ENCODE assay signal across 20 cellular contexts in the genomic region with DNA sequence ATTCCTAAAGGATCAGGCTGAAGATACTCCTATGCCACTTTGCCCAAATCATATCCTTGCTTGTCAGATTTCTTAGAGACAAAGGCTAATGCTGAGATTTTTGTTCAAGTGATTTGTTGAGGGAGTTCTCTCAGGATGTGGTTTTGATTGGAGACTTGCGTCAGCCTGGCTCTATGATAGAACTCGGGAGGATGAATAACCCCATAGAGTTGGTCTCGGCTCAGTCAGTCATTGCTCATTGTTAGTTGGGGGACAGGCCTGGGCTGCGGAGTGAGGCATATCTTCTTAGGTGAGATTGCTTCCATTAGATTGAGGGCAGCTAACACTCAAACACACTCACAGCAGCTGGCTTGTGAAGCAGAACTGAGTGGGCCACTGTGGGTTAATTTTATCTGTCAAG.
A peak's percentile ranks its signal among the peaks of the same experiment; 100 is the strongest.
DNase-seq lines count a peak whose midpoint lies in the region; ATAC-seq and TF ChIP-seq lines count a peak whose summit lies in the region.
"Had no signal": no experiment of that assay in that cellular context is flagged by ENCODE, and none has a peak within 500 bp of the region (broad histone marks: within the 10 kb centered on the region; RNA-seq: fewer than 3 reads in every experiment).

No MANE protein-coding gene starts in this region.

- ATAC-seq in DND-41 (ENCODE audit: insufficient read depth, low read depth) (peak; percentile 64; the same call in 1 of the 3 replicates), RWPE2 (ENCODE audit: low read depth) (peak; percentile 40; the same call in 1 of the 3 replicates), HG03460 (IDR thresholded peaks at IDR 0.05; ENCODE audit: unreplicated experiment) (no peak), HG03097 (IDR thresholded peaks at IDR 0.05; ENCODE audit: low FRiP score, unreplicated experiment) (no peak)
- ATAC-seq: sciatic nerve, T-cell had no signal

- H3K27ac ChIP-seq in BLaER1 (peak overlapping the region; percentile 18; the same call in 1 of the 2 replicates), DND-41 (ENCODE audit: low read length) (no peak overlapping the region), RWPE2 (ENCODE audit: poor library complexity, severe bottlenecking) (no peak overlapping the region)
- H3K27ac ChIP-seq: KMS-11, left ventricle myocardium inferior, parathyroid adenoma had no signal

- H3K4me3 ChIP-seq in BLaER1: no peak overlapping the region
- H3K4me3 ChIP-seq in DND-41 (ENCODE audit: low read depth in 1 of 2, low read length in 2 of 2): no peak overlapping the region
- H3K4me3 ChIP-seq in RWPE2 (ENCODE audit: severe bottlenecking): no peak overlapping the region
- H3K4me3 ChIP-seq: left ventricle myocardium inferior had no signal

- TF ChIP-seq CTCF in DND-41 (IDR thresholded peaks at IDR 0.05; ENCODE audit: borderline replicate concordance, extremely low read depth, low read length, poor library complexity, severe bottlenecking) (no peak), RWPE2 (IDR thresholded peaks at IDR 0.05; ENCODE audit: poor library complexity, severe bottlenecking) (no peak)

- peak; percentile 8 for DNase-seq in DND-41
- no peak for DNase-seq in RWPE2 (ENCODE audit: low spot score)
- peak; percentile 23 for DNase-seq in fibroblast of peridontal ligament (ENCODE audit: extremely low read depth)
- DNase-seq in hippocampal formation (lab: John Stamatoyannopoulos, UW): no peak
- DNase-seq: activated CD4-positive, alpha-beta T cell treated with anti-CD3 and anti-CD28 coated beads, Interleukin-2, amount 10 ng/mL, durations not matched to agents 7 days and 5 days; activated T-cell treated with anti-CD3 and anti-CD28 coated beads for 4 hours; central memory CD4-positive, alpha-beta T cell; dermis blood vessel endothelial cell; immature natural killer cell; left ventricle myocardium inferior; NCI-H1092; NCI-H1930; SIG-M5; T-cell had no signal

- H3K36me3 ChIP-seq in BLaER1: peaks cover 6% of the 10 kb centered on the region
- H3K36me3 ChIP-seq in DND-41 (ENCODE audit: insufficient read depth, low read length): no peaks in the 10 kb centered on the region
- H3K36me3 ChIP-seq in RWPE2 (ENCODE audit: low read depth): no peaks in the 10 kb centered on the region
- H3K36me3 ChIP-seq: left ventricle myocardium inferior had no signal

- no peaks in the 10 kb centered on the region for H4K20me1 ChIP-seq in BLaER1
- no peaks in the 10 kb centered on the region for H4K20me1 ChIP-seq in DND-41 (ENCODE audit: insufficient read depth, low read length)

- no peaks in the 10 kb centered on the region for H3K79me2 ChIP-seq in DND-41 (ENCODE audit: insufficient read depth, low read length)
- H3K79me2 ChIP-seq: parathyroid adenoma had no signal

- H3K4me1 ChIP-seq in BLaER1 (peaks cover 49% of the 10 kb centered on the region), DND-41 (ENCODE audit: insufficient read depth, low read length) (no peaks in the 10 kb centered on the region), RWPE2 (ENCODE audit: insufficient read depth, poor library complexity, severe bottlenecking) (no peaks in the 10 kb centered on the region)
- H3K4me1 ChIP-seq: left ventricle myocardium inferior, parathyroid adenoma had no signal

- no peak overlapping the region for H2AFZ ChIP-seq in DND-41 (ENCODE audit: low read depth, low read length)
- H2AFZ ChIP-seq: parathyroid adenoma had no signal

- H3K9me3 ChIP-seq in BLaER1 (peaks cover 32% of the 10 kb centered on the region), DND-41 (ENCODE audit: insufficient read depth, low read length, severe bottlenecking) (no peaks in the 10 kb centered on the region), RWPE2 (ENCODE audit: severe bottlenecking) (no peaks in the 10 kb centered on the region)

- H3K4me2 ChIP-seq in BLaER1 (peak overlapping the region; percentile 64), DND-41 (ENCODE audit: insufficient read depth, low read length) (no peak overlapping the region)
- H3K4me2 ChIP-seq: KMS-11 had no signal

- H3K27me3 ChIP-seq in BLaER1 (no peaks in the 10 kb centered on the region), DND-41 (ENCODE audit: insufficient read depth, low read length, poor library complexity) (peaks cover 6% of the 10 kb centered on the region), RWPE2 (ENCODE audit: insufficient read depth, poor library complexity, severe bottlenecking) (no peaks in the 10 kb centered on the region)

- H3K9ac ChIP-seq in BLaER1 (no peak overlapping the region), DND-41 (ENCODE audit: low read depth, low read length) (no peak overlapping the region)
- H3K9ac ChIP-seq: KMS-11, parathyroid adenoma had no signal

Comparison
In these comparisons a context has a peak if more than half of its experiments do, and no peak if none do; other contexts are left out.
1. ATAC-seq: peak in DND-41 (single experiment) and RWPE2 (single experiment); none in HG03460 (single experiment) and HG03097 (single experiment).
2. DNase-seq: peak in DND-41 (single experiment) and fibroblast of peridontal ligament (single experiment); none in RWPE2 (single experiment) and hippocampal formation (0 of 2).